Comparison of ENCODE assay signal across 6 cellular contexts in genomic region chr19:46616631-46617322, GRCh38. TPM values are rescaled to one million over a fixed set of nuclear protein-coding genes. Genes with fewer than 3 reads are reported as not detected.
DNase-seq lines count a peak whose midpoint lies in the region; ATAC-seq and TF ChIP-seq lines count a peak whose summit lies in the region.

No MANE protein-coding gene starts in this region.

- WGBS in lung, 2 donors: 13 to 22% methylated on average over 17 of the region's 17 CpGs

- H3K9me3 ChIP-seq in lung (ENCODE audit: control insufficient read depth in 2 of 2, insufficient read depth in 1 of 2, low read length in 1 of 2): no peaks in the 10 kb centered on the region

- H3K27me3 Mint-ChIP-seq in activated T-helper 2 cell treated with anti-CD3 and anti-CD28 coated beads, Interferon-gamma antibody, Interleukin-2, Interleukin-4, amounts not matched to agents 10 μg/mL and 5 μg/mL and 100 μg/mL, durations not matched to agents 14 hours and 24 hours and 36 hours (ENCODE audit: low read depth): no peaks in the 10 kb centered on the region

- H3K4me3 ChIP-seq in NB4 (ENCODE audit: low read depth, low read length) (no peak overlapping the region), lung (no peak overlapping the region)

- H3K27me3 ChIP-seq in lung (ENCODE audit: control insufficient read depth, insufficient read depth): no peaks in the 10 kb centered on the region

- TF ChIP-seq POLR2A in NB4 (IDR thresholded peaks at IDR 0.05; ENCODE audit: extremely low read depth, insufficient read length): no peak

- no peak overlapping the region for H3K27ac ChIP-seq in lung (ENCODE audit: low read depth in 1 of 2, low read length in 1 of 2)

- intact Hi-C loops in activated T-helper 2 cell treated with anti-CD3 and anti-CD28 coated beads, Interferon-gamma antibody, Interleukin-2, Interleukin-4, amounts not matched to agents 10 μg/mL and 5 μg/mL and 100 μg/mL, durations not matched to agents 14 hours and 24 hours and 36 hours (cut with micrococcal nuclease): loop anchor here (2.0 to 5.0 kb wide), 2 partner anchors 14 to 89 kb away; no protein-coding TSS in a partner anchor

- H3K9me3 Mint-ChIP-seq in activated T-helper 2 cell treated with anti-CD3 and anti-CD28 coated beads, Interferon-gamma antibody, Interleukin-2, Interleukin-4, amounts not matched to agents 10 μg/mL and 5 μg/mL and 100 μg/mL, durations not matched to agents 14 hours and 24 hours and 36 hours: no peaks in the 10 kb centered on the region

- peaks cover 53% of the 10 kb centered on the region for H3K36me3 Mint-ChIP-seq in activated T-helper 2 cell treated with anti-CD3 and anti-CD28 coated beads, Interferon-gamma antibody, Interleukin-2, Interleukin-4, amounts not matched to agents 10 μg/mL and 5 μg/mL and 100 μg/mL, durations not matched to agents 14 hours and 24 hours and 36 hours (ENCODE audit: low read depth)

- TF ChIP-seq CTCF in NB4 (IDR thresholded peaks at IDR 0.05; ENCODE audit: low read depth, low read length): peak; percentile 92
- no peak for TF ChIP-seq CTCF in lung (IDR thresholded peaks at IDR 0.05; ENCODE audit: control extremely low read depth, extremely low read depth)

- DNase-seq in DMS53 treated with DMSO at 0.1 percent for 48 hours (lab: John Stamatoyannopoulos, UW; ENCODE audit: unreplicated experiment) (peak; percentile 38), NB4 (ENCODE audit: low read depth) (peak; percentile 92), lung (ENCODE audit: low spot score) (no peak), T-helper 9 cell (no peak), SKM-1 (lab: John Stamatoyannopoulos, UW; ENCODE audit: unreplicated experiment) (no peak)
- DNase-seq in activated T-helper 2 cell treated with anti-CD3 and anti-CD28 coated beads, Interferon-gamma antibody, Interleukin-2, Interleukin-4, amounts not matched to agents 10 μg/mL and 5 μg/mL and 100 μg/mL, durations not matched to agents 14 hours and 24 hours and 36 hours (ENCODE audit: low spot score): no peak

- peak; percentile 15 for ATAC-seq in lung (ENCODE audit: insufficient read depth, low FRiP score)

- peak overlapping the region; percentile 100 for H3K27ac Mint-ChIP-seq in activated T-helper 2 cell treated with anti-CD3 and anti-CD28 coated beads, Interferon-gamma antibody, Interleukin-2, Interleukin-4, amounts not matched to agents 10 μg/mL and 5 μg/mL and 100 μg/mL, durations not matched to agents 14 hours and 24 hours and 36 hours

- H3K4me3 Mint-ChIP-seq in activated T-helper 2 cell treated with anti-CD3 and anti-CD28 coated beads, Interferon-gamma antibody, Interleukin-2, Interleukin-4, amounts not matched to agents 10 μg/mL and 5 μg/mL and 100 μg/mL, durations not matched to agents 14 hours and 24 hours and 36 hours (ENCODE audit: low read depth): peak overlapping the region; percentile 81

- peaks cover 66% of the 10 kb centered on the region for H3K4me1 Mint-ChIP-seq in activated T-helper 2 cell treated with anti-CD3 and anti-CD28 coated beads, Interferon-gamma antibody, Interleukin-2, Interleukin-4, amounts not matched to agents 10 μg/mL and 5 μg/mL and 100 μg/mL, durations not matched to agents 14 hours and 24 hours and 36 hours (ENCODE audit: low read depth)

- H3K4me1 ChIP-seq in lung (ENCODE audit: control insufficient read depth in 2 of 2, insufficient read depth in 2 of 2, low read length in 2 of 2): peaks cover 0 to 5% of the 10 kb centered on the region in 2 donors

- H3K36me3 ChIP-seq in lung (ENCODE audit: control insufficient read depth in 2 of 2, insufficient read depth in 2 of 2, low read length in 2 of 2): no peaks in the 10 kb centered on the region

RNA-seq across cellular contexts. Expression of gene PTGIR, which starts 8.1 kb away (rescaled TPM):
- total RNA-seq in activated T-helper 2 cell treated with anti-CD3 and anti-CD28 coated beads, Interferon-gamma antibody, Interleukin-2, Interleukin-4, amounts not matched to agents 10 μg/mL and 5 μg/mL and 100 μg/mL, durations not matched to agents 14 hours and 24 hours and 36 hours: 214 and 218 TPM in 2 replicates
- total RNA-seq in lung: 10 to 100 TPM in 1 of 2 donors, 1 to 10 TPM in 1; 7.8 to 13.2 TPM
- 10 to 100 TPM in 1 of 2 donors, 1 to 10 TPM in 1; 9.6 to 37.0 TPM for polyA plus RNA-seq in lung

RNA-seq across cellular contexts. Expression of gene CALM3, which starts 15.6 kb away (rescaled TPM):
- 537 and 553 TPM in 2 replicates for total RNA-seq in activated T-helper 2 cell treated with anti-CD3 and anti-CD28 coated beads, Interferon-gamma antibody, Interleukin-2, Interleukin-4, amounts not matched to agents 10 μg/mL and 5 μg/mL and 100 μg/mL, durations not matched to agents 14 hours and 24 hours and 36 hours
- total RNA-seq in lung: 100 to 1,000 TPM; 126 to 180 TPM
- polyA plus RNA-seq in lung: 100 to 1,000 TPM; 144 to 202 TPM

RNA-seq across cellular contexts. Expression of gene GNG8, which starts 19.2 kb away (rescaled TPM):
- 21.4 and 29.1 TPM in 2 replicates for total RNA-seq in activated T-helper 2 cell treated with anti-CD3 and anti-CD28 coated beads, Interferon-gamma antibody, Interleukin-2, Interleukin-4, amounts not matched to agents 10 μg/mL and 5 μg/mL and 100 μg/mL, durations not matched to agents 14 hours and 24 hours and 36 hours
- total RNA-seq in lung: not detected
- polyA plus RNA-seq in lung: not detected

RNA-seq across cellular contexts. Expression of gene DACT3, which starts 44.2 kb away (rescaled TPM):
- 6.1 and 6.5 TPM in 2 replicates for total RNA-seq in activated T-helper 2 cell treated with anti-CD3 and anti-CD28 coated beads, Interferon-gamma antibody, Interleukin-2, Interleukin-4, amounts not matched to agents 10 μg/mL and 5 μg/mL and 100 μg/mL, durations not matched to agents 14 hours and 24 hours and 36 hours
- 10 to 100 TPM in 1 of 2 donors, 1 to 10 TPM in 1; 7.8 to 14.0 TPM for total RNA-seq in lung
- polyA plus RNA-seq in lung: 1 to 10 TPM; 2.8 to 3.9 TPM

Comparison
In these comparisons a context has a peak if more than half of its experiments do, and no peak if none do; other contexts are left out.
1. DNase-seq: peak in DMS53 treated with DMSO at 0.1 percent for 48 hours (single experiment) and NB4 (single experiment); none in activated T-helper 2 cell treated with anti-CD3 and anti-CD28 coated beads, Interferon-gamma antibody, Interleukin-2, Interleukin-4, amounts not matched to agents 10 μg/mL and 5 μg/mL and 100 μg/mL, durations not matched to agents 14 hours and 24 hours and 36 hours (single experiment), lung (single experiment), T-helper 9 cell (single experiment) and SKM-1 (single experiment).
2. RNA of gene PTGIR, which starts 8.1 kb away (total RNA-seq): 214 to 218 TPM in activated T-helper 2 cell treated with anti-CD3 and anti-CD28 coated beads, Interferon-gamma antibody, Interleukin-2, Interleukin-4, amounts not matched to agents 10 μg/mL and 5 μg/mL and 100 μg/mL, durations not matched to agents 14 hours and 24 hours and 36 hours; 7.8 to 13.2 TPM in lung; every median in the first group is over 10 times any median in the second.
3. RNA of gene GNG8, which starts 19.2 kb away (total RNA-seq): 21.4 to 29.1 TPM in activated T-helper 2 cell treated with anti-CD3 and anti-CD28 coated beads, Interferon-gamma antibody, Interleukin-2, Interleukin-4, amounts not matched to agents 10 μg/mL and 5 μg/mL and 100 μg/mL, durations not matched to agents 14 hours and 24 hours and 36 hours; not detected in lung; every median in the first group is over 10 times any median in the second.